Comparison of ENCODE assay signal across 14 cellular contexts in the genomic region with DNA sequence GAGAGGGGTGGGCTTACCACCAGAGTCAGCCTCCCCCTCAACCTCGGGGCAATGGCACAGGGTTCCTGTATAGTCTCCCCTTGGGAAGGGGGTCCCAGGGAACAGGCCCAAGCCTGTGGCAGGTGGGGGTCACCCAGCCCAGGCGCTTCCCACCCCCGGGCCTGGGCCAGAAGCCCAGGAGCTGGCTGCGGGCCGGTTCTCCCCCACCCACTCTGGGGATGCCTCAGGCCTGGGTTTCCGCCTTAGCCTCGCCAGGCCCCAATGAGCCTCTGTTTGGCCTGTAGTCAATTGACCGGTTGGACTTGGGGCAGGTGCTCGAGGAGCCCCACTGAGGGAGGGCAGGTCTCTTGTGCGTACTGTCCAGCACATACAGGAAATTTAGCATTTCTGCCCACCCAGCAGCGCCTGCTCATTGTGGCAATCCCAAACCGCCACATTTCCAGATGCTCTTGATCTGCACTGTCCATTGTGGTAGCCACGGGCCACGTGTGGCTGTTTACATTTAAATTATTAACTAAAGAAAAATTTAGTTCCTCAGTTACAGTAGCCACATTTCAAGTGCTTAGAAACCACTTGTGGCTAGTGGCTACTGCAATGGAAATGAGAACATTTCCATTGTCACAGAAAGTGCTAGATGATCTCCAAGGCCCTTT. TPM values are rescaled to one million over a fixed set of nuclear protein-coding genes. Genes with fewer than 3 reads are reported as not detected.
A peak's percentile ranks its signal among the peaks of the same experiment; 100 is the strongest.
DNase-seq lines count a peak whose midpoint lies in the region; ATAC-seq and TF ChIP-seq lines count a peak whose summit lies in the region.
"Had no signal": no experiment of that assay in that cellular context is flagged by ENCODE, and none has a peak within 500 bp of the region (broad histone marks: within the 10 kb centered on the region; RNA-seq: fewer than 3 reads in every experiment).

No MANE protein-coding gene starts in this region.

- no peak for TF ChIP-seq EP300 in sigmoid colon (IDR thresholded peaks at IDR 0.05)

- no peak overlapping the region for H3K27ac Mint-ChIP-seq in glutamatergic neuron (ENCODE audit: unreplicated experiment)
- H3K27ac Mint-ChIP-seq: activated CD4-positive, alpha-beta T cell treated with anti-CD3 and anti-CD28 coated beads for 36 hours; activated T-helper 2 cell treated with anti-CD3 and anti-CD28 coated beads, Interferon-gamma antibody, Interleukin-2, Interleukin-4, amounts not matched to agents 10 μg/mL and 5 μg/mL and 100 μg/mL, durations not matched to agents 14 hours and 24 hours and 36 hours; type B pancreatic cell had no signal

- DNase-seq in AG04450 (ENCODE audit: low read depth, low spot score) (no peak), SK-N-MC (ENCODE audit: low read depth, low spot score) (no peak), left ventricle myocardium superior (no peak), sigmoid colon (no peak), AG20443 (ENCODE audit: low spot score) (no peak), glutamatergic neuron (no peak)
- no peak for DNase-seq in activated CD4-positive, alpha-beta T cell treated with anti-CD3 and anti-CD28 coated beads, Interleukin-2, amount 50 U/mL, for 4 hours
- DNase-seq: activated CD4-positive, alpha-beta T cell treated with anti-CD3 and anti-CD28 coated beads for 36 hours; left colon; MM.1S; SHP77 treated with DMSO at 0.1 percent for 48 hours had no signal

- 61 to 78% methylated on average over 14 of the region's 14 CpGs for WGBS in sigmoid colon, 2 donors

- CTCF ChIA-PET in AG04450 (lab: Charles Lee): interaction anchor here (0.6 to 7.6 kb wide), 9 partner anchors 9 to 1294 kb away, joined by 3 to 150 read pairs (median 24); no protein-coding TSS in a partner anchor

- no peak for TF ChIP-seq POLR2A in sigmoid colon (IDR thresholded peaks at IDR 0.05)

- H3K4me1 Mint-ChIP-seq in glutamatergic neuron (ENCODE audit: low read depth, unreplicated experiment): peaks cover 10% of the 10 kb centered on the region

- no peaks in the 10 kb centered on the region for H3K27me3 ChIP-seq in AG04450 (ENCODE audit: control insufficient read depth, insufficient read depth, low read length)
- H3K27me3 ChIP-seq in sigmoid colon: no peaks in the 10 kb centered on the region

- H3K4me1 ChIP-seq in sigmoid colon: peaks cover 0 to 94% (median 78%) of the 10 kb centered on the region in 4 donors

- no peaks in the 10 kb centered on the region for H3K36me3 ChIP-seq in SK-N-MC (ENCODE audit: insufficient read depth, low read length)
- H3K36me3 ChIP-seq in sigmoid colon: peaks cover 0 to 30% (median 10%) of the 10 kb centered on the region in 4 donors

- peak overlapping the region; percentile 31 for H3K27ac ChIP-seq in AG04450 (ENCODE audit: low read depth, low read length)
- peak overlapping the region; percentile 80 for H3K27ac ChIP-seq in SK-N-MC
- H3K27ac ChIP-seq in sigmoid colon: peak overlapping the region; percentile 81 to 95 (median 86)

- H3K4me3 ChIP-seq in AG04450 (ENCODE audit: low read depth, low read length) (no peak overlapping the region), SK-N-MC (no peak overlapping the region), sigmoid colon (no peak overlapping the region)

- ATAC-seq in left ventricle myocardium superior (peak; percentile 0), HG03135 (IDR thresholded peaks at IDR 0.05; ENCODE audit: unreplicated experiment) (no peak)
- ATAC-seq: activated CD4-positive, alpha-beta T cell treated with anti-CD3 and anti-CD28 coated beads for 36 hours had no signal

- H3K9ac ChIP-seq in SK-N-MC (ENCODE audit: insufficient read length): no peak overlapping the region

- H3K4me3 Mint-ChIP-seq in glutamatergic neuron (ENCODE audit: unreplicated experiment): no peak overlapping the region
- H3K4me3 Mint-ChIP-seq: activated CD4-positive, alpha-beta T cell treated with anti-CD3 and anti-CD28 coated beads for 36 hours; type B pancreatic cell had no signal

- TF ChIP-seq CTCF in AG04450 (IDR thresholded peaks at IDR 0.05; ENCODE audit: low read depth, low read length) (no peak), sigmoid colon (IDR thresholded peaks at IDR 0.05) (no peak), glutamatergic neuron (IDR thresholded peaks at IDR 0.05; ENCODE audit: partially characterized antibody, unreplicated experiment) (no peak)

- POLR2A ChIA-PET in AG04450 (lab: Yijun Ruan, JAX): no interaction called here

- H3K9me3 ChIP-seq in AG04450 (ENCODE audit: control insufficient read depth, insufficient read depth, low read length) (no peaks in the 10 kb centered on the region; the same call in 1 of the 2 replicates), SK-N-MC (ENCODE audit: low read depth, low read length) (no peaks in the 10 kb centered on the region), sigmoid colon (no peaks in the 10 kb centered on the region)

- peaks cover 4% of the 10 kb centered on the region for H3K9me3 Mint-ChIP-seq in glutamatergic neuron (ENCODE audit: unreplicated experiment)
- H3K9me3 Mint-ChIP-seq: activated T-helper 2 cell treated with anti-CD3 and anti-CD28 coated beads, Interferon-gamma antibody, Interleukin-2, Interleukin-4, amounts not matched to agents 10 μg/mL and 5 μg/mL and 100 μg/mL, durations not matched to agents 14 hours and 24 hours and 36 hours; type B pancreatic cell had no signal

- no peaks in the 10 kb centered on the region for H3K36me3 Mint-ChIP-seq in glutamatergic neuron (ENCODE audit: unreplicated experiment)
- H3K36me3 Mint-ChIP-seq: type B pancreatic cell had no signal

- intact Hi-C loops in left ventricle myocardium superior (cut with micrococcal nuclease): no loop called here
- intact Hi-C loops in sigmoid colon (cut with DNase I): loop anchor here (1.0 to 2.0 kb wide), 3 partner anchors 31 to 110 kb away; no protein-coding TSS in a partner anchor

- peaks cover 8% of the 10 kb centered on the region for H3K27me3 Mint-ChIP-seq in glutamatergic neuron (ENCODE audit: unreplicated experiment)

RNA-seq across cellular contexts. Expression of a gene that starts 9.9 kb away (rescaled TPM):
- polyA plus RNA-seq in AG04450 (2011; rRNA removed) (0.11 and 0.29 TPM in 2 replicates), sigmoid colon (10 to 100 TPM in 1 of 3 donors, 1 to 10 TPM in 2; 3.0 to 18.4 (median 3.7) TPM)
- 0.14 and 0.17 TPM in 2 replicates for polyA minus RNA-seq in AG04450 (2011; rRNA and poly(A)+ RNA removed)
- total RNA-seq in left ventricle myocardium superior (8.8 TPM), sigmoid colon (10 to 100 TPM; 13.0 to 17.8 (median 15.2) TPM), glutamatergic neuron (ENCODE audit: unreplicated experiment) (1.3 TPM)

RNA-seq across cellular contexts. Expression of a gene that starts 23.8 kb away (rescaled TPM):
- polyA plus RNA-seq in AG04450 (2011; rRNA removed) (17.3 and 21.0 TPM in 2 replicates), sigmoid colon (10 to 100 TPM in 2 of 3 donors, 1 to 10 TPM in 1; 6.7 to 48.6 (median 10.2) TPM)
- 15.6 and 24.6 TPM in 2 replicates for polyA minus RNA-seq in AG04450 (2011; rRNA and poly(A)+ RNA removed)
- total RNA-seq in left ventricle myocardium superior (22.4 TPM), sigmoid colon (10 to 100 TPM; 17.4 to 25.8 (median 21.9) TPM), glutamatergic neuron (ENCODE audit: unreplicated experiment) (29.2 TPM)

RNA-seq across cellular contexts. Expression of a gene that starts 25.3 kb away (rescaled TPM):
- polyA plus RNA-seq in AG04450 (2011; rRNA removed): 43.4 and 76.4 TPM in 2 replicates
- 38.2 and 51.8 TPM in 2 replicates for polyA minus RNA-seq in AG04450 (2011; rRNA and poly(A)+ RNA removed)
- total RNA-seq in left ventricle myocardium superior: 50.0 TPM
- 10 to 100 TPM in 3 of 4 donors, 1 to 10 TPM in 1; 8.1 to 20.5 (median 17.3) TPM for total RNA-seq in sigmoid colon
- polyA plus RNA-seq in sigmoid colon: 10 to 100 TPM; 15.0 to 67.2 (median 26.4) TPM
- total RNA-seq in glutamatergic neuron (ENCODE audit: unreplicated experiment): 68.6 TPM

RNA-seq across cellular contexts. Expression of a gene that starts 57.4 kb away (rescaled TPM):
- polyA plus RNA-seq in AG04450 (2011; rRNA removed) (47.9 and 57.6 TPM in 2 replicates), sigmoid colon (100 to 1,000 TPM in 1 of 3 donors, 10 to 100 TPM in 2; 63.1 to 127 (median 64.0) TPM)
- polyA minus RNA-seq in AG04450 (2011; rRNA and poly(A)+ RNA removed): 56.7 and 83.9 TPM in 2 replicates
- total RNA-seq in left ventricle myocardium superior (46.4 TPM), sigmoid colon (10 to 100 TPM; 65.3 to 87.0 (median 76.8) TPM), glutamatergic neuron (ENCODE audit: unreplicated experiment) (17.2 TPM)

RNA-seq across cellular contexts. Expression of a gene that starts 57.5 kb away (rescaled TPM):
- polyA plus RNA-seq in AG04450 (2011; rRNA removed): 15.3 and 21.3 TPM in 2 replicates
- polyA minus RNA-seq in AG04450 (2011; rRNA and poly(A)+ RNA removed): 8.1 and 10.7 TPM in 2 replicates
- 19.8 TPM for total RNA-seq in left ventricle myocardium superior
- total RNA-seq in sigmoid colon: 100 to 1,000 TPM in 2 of 4 donors, 10 to 100 TPM in 2; 30.3 to 215 (median 85.6) TPM
- polyA plus RNA-seq in sigmoid colon: 100 to 1,000 TPM in 2 of 3 donors, 10 to 100 TPM in 1; 62.9 to 163 (median 138) TPM
- 109 TPM for total RNA-seq in glutamatergic neuron (ENCODE audit: unreplicated experiment)

Comparison
In these comparisons a context has a peak if more than half of its experiments do, and no peak if none do; other contexts are left out.
1. H3K27ac ChIP-seq: peak in every context shown above with its lines; median percentile 86 in sigmoid colon; 80 in SK-N-MC; 31 in AG04450.